Comparison of ENCODE assay signal across 8 cellular contexts in genomic region chr11:131867457-131868257, GRCh38.
DNase-seq lines count a peak whose midpoint lies in the region; ATAC-seq and TF ChIP-seq lines count a peak whose summit lies in the region.

No MANE protein-coding gene starts in this region.

- peak; percentile 93 for TF ChIP-seq CTCF in astrocyte of the spinal cord (IDR thresholded peaks at IDR 0.05; ENCODE audit: low read depth, low read length)

- intact Hi-C loops in Right ventricle myocardium inferior (cut with DNase I) = loop anchor here (1.0 to 10.0 kb wide), 3 partner anchors 161 to 1197 kb away; no protein-coding TSS in a partner anchor
- intact Hi-C loops in cardiac septum (cut with DNase I) = loop anchor here (2.0 to 5.0 kb wide), 4 partner anchors 259 to 1195 kb away; no protein-coding TSS in a partner anchor

- peaks cover 0 to 3% (median 0%) of the 10 kb centered on the region in 3 donors for H3K27me3 Mint-ChIP-seq in immature natural killer cell (ENCODE audit: low read depth in 3 of 3)

- no peaks in the 10 kb centered on the region for H3K36me3 Mint-ChIP-seq in immature natural killer cell

- ATAC-seq in Right ventricle myocardium inferior = peak; percentile 80
- ATAC-seq in HG02938 (IDR thresholded peaks at IDR 0.05; ENCODE audit: unreplicated experiment) = peak; percentile 90

- no peaks in the 10 kb centered on the region for H3K4me1 Mint-ChIP-seq in immature natural killer cell

- H3K27ac Mint-ChIP-seq in immature natural killer cell = no peak overlapping the region

- peaks cover 0 to 11% (median 2%) of the 10 kb centered on the region in 6 donors for H3K9me3 Mint-ChIP-seq in immature natural killer cell

- DNase-seq in Right ventricle myocardium inferior (ENCODE audit: missing footprints) (peak; percentile 76), cardiac septum (ENCODE audit: low spot score) (no peak), NCI-H345 treated with DMSO at 0.1 percent for 48 hours (lab: John Stamatoyannopoulos, UW; ENCODE audit: unreplicated experiment) (peak; percentile 63), astrocyte of the spinal cord (ENCODE audit: low read depth, low spot score) (peak; percentile 91), iPS DF 4.7 (ENCODE audit: extremely low read depth, low spot score) (peak; percentile 62), immature natural killer cell (no peak)
- peak; percentile 25 for DNase-seq in stimulated activated CD8-positive, alpha-beta memory T cell treated with anti-CD3 and anti-CD28 coated beads, Interleukin-4, amount 100 ng/mL, for 48 hours

- in situ Hi-C loops in astrocyte of the spinal cord (cut with HindIII; ENCODE audit: low sequenced_read_pairs) = no loop called here

- no peak overlapping the region for H3K4me3 ChIP-seq in astrocyte of the spinal cord (ENCODE audit: low read depth, low read length)

- no peak overlapping the region for H3K4me3 Mint-ChIP-seq in immature natural killer cell

Comparison
In these comparisons a context has a peak if more than half of its experiments do, and no peak if none do; other contexts are left out.
1. DNase-seq: peak in Right ventricle myocardium inferior (single experiment), NCI-H345 treated with DMSO at 0.1 percent for 48 hours (single experiment), astrocyte of the spinal cord (single experiment), iPS DF 4.7 (single experiment) and stimulated activated CD8-positive, alpha-beta memory T cell treated with anti-CD3 and anti-CD28 coated beads, Interleukin-4, amount 100 ng/mL, for 48 hours (single experiment); none in cardiac septum (single experiment) and immature natural killer cell (0 of 3).